Comparison of ENCODE assay signal across 27 cellular contexts in genomic region chr6:118717106-118717505, GRCh38.
"Had no signal": no experiment of that assay in that cellular context is flagged by ENCODE, and none has a peak within 500 bp of the region (broad histone marks: within the 10 kb centered on the region; RNA-seq: fewer than 3 reads in every experiment).

No MANE protein-coding gene starts in this region.

- H3K36me3 ChIP-seq: stomach, suprapubic skin, thoracic aorta, thyroid gland, tibial artery, tibial nerve, transverse colon, upper lobe of left lung, upper lobe of right lung, uterus, vagina had no signal

- H3K9me3 ChIP-seq: stomach, suprapubic skin, testis, thoracic aorta, thyroid gland, tibial artery, tibial nerve, transverse colon, upper lobe of left lung, upper lobe of right lung, uterus, vagina had no signal

- H3K36me3 Mint-ChIP-seq: stimulated activated effector memory CD8-positive, alpha-beta T cell treated with anti-CD3 and anti-CD28 coated beads, Interleukin-12 subunit alpha, Interleukin-12 subunit beta, amount 100 ng/mL, for 72 hours; stimulated activated memory B cell treated with anti-CD40 and anti-IgM and Interleukin-4, amounts not matched to agents 10 μg/mL and 1 μg/mL and 100 μg/mL, for 72 hours; stimulated activated naive B cell treated with anti-CD40 and anti-IgM and Interleukin-4, amounts not matched to agents 10 μg/mL and 1 μg/mL and 100 μg/mL, for 72 hours; type B pancreatic cell had no signal

- H3K27me3 Mint-ChIP-seq: stimulated activated memory B cell treated with anti-CD40 and anti-IgM and Interleukin-4, amounts not matched to agents 10 μg/mL and 1 μg/mL and 100 μg/mL, for 72 hours; stimulated activated naive B cell treated with anti-CD40 and anti-IgM and Interleukin-4, amounts not matched to agents 10 μg/mL and 1 μg/mL and 100 μg/mL, for 72 hours; stimulated activated naive CD8-positive, alpha-beta T cell treated with anti-CD3 and anti-CD28 coated beads, Interleukin-15, amount 100 ng/mL, for 72 hours; stimulated activated naive CD8-positive, alpha-beta T cell treated with anti-CD3 and anti-CD28 coated beads, Interleukin-15, Interleukin-2, amounts not matched to agents 100 ng/mL and 50 ng/mL, for 24 hours; type B pancreatic cell had no signal

- H3K27ac ChIP-seq: stomach, suprapubic skin, testis, thoracic aorta, thyroid gland, tibial artery, tibial nerve, transverse colon, upper lobe of left lung, upper lobe of right lung, uterus, vagina had no signal

- H3K9me3 Mint-ChIP-seq: stimulated activated effector memory CD8-positive, alpha-beta T cell treated with anti-CD3 and anti-CD28 coated beads, Interleukin-12 subunit alpha, Interleukin-12 subunit beta, amount 100 ng/mL, for 72 hours; stimulated activated memory B cell treated with anti-CD40 and anti-IgM and Interleukin-4, amounts not matched to agents 10 μg/mL and 1 μg/mL and 100 μg/mL, for 72 hours; stimulated activated naive B cell treated with anti-CD40 and anti-IgM and Interleukin-4, amounts not matched to agents 10 μg/mL and 1 μg/mL and 100 μg/mL, for 72 hours; stimulated activated naive CD8-positive, alpha-beta T cell treated with anti-CD3 and anti-CD28 coated beads, Interleukin-15, amount 100 ng/mL, for 72 hours; stimulated activated naive CD8-positive, alpha-beta T cell treated with anti-CD3 and anti-CD28 coated beads, Interleukin-15, Interleukin-2, amounts not matched to agents 100 ng/mL and 50 ng/mL, for 24 hours; type B pancreatic cell had no signal

- H3K4me3 Mint-ChIP-seq: stimulated activated effector memory CD8-positive, alpha-beta T cell treated with anti-CD3 and anti-CD28 coated beads, Interleukin-12 subunit alpha, Interleukin-12 subunit beta, amount 100 ng/mL, for 72 hours; stimulated activated memory B cell treated with anti-CD40 and anti-IgM and Interleukin-4, amounts not matched to agents 10 μg/mL and 1 μg/mL and 100 μg/mL, for 72 hours; stimulated activated naive B cell treated with anti-CD40 and anti-IgM and Interleukin-4, amounts not matched to agents 10 μg/mL and 1 μg/mL and 100 μg/mL, for 72 hours; stimulated activated naive CD8-positive, alpha-beta T cell treated with anti-CD3 and anti-CD28 coated beads, Interleukin-15, amount 100 ng/mL, for 72 hours; stimulated activated naive CD8-positive, alpha-beta T cell treated with anti-CD3 and anti-CD28 coated beads, Interleukin-15, Interleukin-2, amounts not matched to agents 100 ng/mL and 50 ng/mL, for 24 hours; type B pancreatic cell had no signal

- DNase-seq: stimulated activated CD4-positive, alpha-beta T cell treated with anti-CD3 and anti-CD28 coated beads, Interleukin-2, amount 100 ng/mL, for 48 hours; stimulated activated CD4-positive, alpha-beta T cell treated with anti-CD3 and anti-CD28 coated beads, Interleukin-4, amount 100 ng/mL, for 1 hour; stimulated activated CD4-positive, alpha-beta T cell treated with anti-CD3 and anti-CD28 coated beads, Interleukin-4, amount 100 ng/mL, for 24 hours; stimulated activated CD4-positive, alpha-beta T cell treated with anti-CD3 and anti-CD28 coated beads, Interleukin-4, amount 100 ng/mL, for 4 hours; stimulated activated CD8-positive, alpha-beta memory T cell treated with anti-CD3 and anti-CD28 coated beads, Interleukin-4, amount 100 ng/mL, for 48 hours; stimulated activated naive B cell treated with anti-CD40 and anti-IgM and Interleukin-4, amounts not matched to agents 10 μg/mL and 1 μg/mL and 100 μg/mL, for 72 hours; stimulated activated naive CD4-positive, alpha-beta T cell; stimulated activated naive CD4-positive, alpha-beta T cell treated with Interleukin-2 at 50 U/mL for 16 hours; stimulated activated naive CD8-positive, alpha-beta T cell treated with anti-CD3 and anti-CD28 coated beads, Interleukin-15, amount 100 ng/mL, for 72 hours; stimulated activated naive CD8-positive, alpha-beta T cell treated with anti-CD3 and anti-CD28 coated beads, Interleukin-15, Interleukin-2, amounts not matched to agents 100 U/mL and 50 U/mL, for 24 hours; stomach; testis; thyroid gland; tibial artery; transverse colon; trophoblast cell; upper lobe of right lung; uterus had no signal

- H3K4me1 ChIP-seq: stomach, suprapubic skin, testis, thyroid gland, tibial artery, tibial nerve, transverse colon, upper lobe of left lung, upper lobe of right lung, uterus, vagina had no signal

- H3K4me3 ChIP-seq: stomach, suprapubic skin, testis, thoracic aorta, thyroid gland, tibial artery, tibial nerve, transverse colon, upper lobe of left lung, upper lobe of right lung, uterus, vagina had no signal

- H3K27ac Mint-ChIP-seq: stimulated activated effector memory CD8-positive, alpha-beta T cell treated with anti-CD3 and anti-CD28 coated beads, Interleukin-12 subunit alpha, Interleukin-12 subunit beta, amount 100 ng/mL, for 72 hours; stimulated activated naive B cell treated with anti-CD40 and anti-IgM and Interleukin-4, amounts not matched to agents 10 μg/mL and 1 μg/mL and 100 μg/mL, for 72 hours; stimulated activated naive CD8-positive, alpha-beta T cell treated with anti-CD3 and anti-CD28 coated beads, Interleukin-15, amount 100 ng/mL, for 72 hours; stimulated activated naive CD8-positive, alpha-beta T cell treated with anti-CD3 and anti-CD28 coated beads, Interleukin-15, Interleukin-2, amounts not matched to agents 100 ng/mL and 50 ng/mL, for 24 hours; type B pancreatic cell had no signal

- ATAC-seq: stimulated activated effector memory CD8-positive, alpha-beta T cell treated with anti-CD3 and anti-CD28 coated beads, Interleukin-12 subunit alpha, Interleukin-12 subunit beta, amount 100 ng/mL, for 72 hours; stimulated activated memory B cell treated with anti-CD40 and anti-IgM and Interleukin-4, amounts not matched to agents 10 μg/mL and 1 μg/mL and 100 μg/mL, for 72 hours; stimulated activated naive B cell treated with anti-CD40 and anti-IgM and Interleukin-4, amounts not matched to agents 10 μg/mL and 1 μg/mL and 100 μg/mL, for 72 hours; stimulated activated naive CD8-positive, alpha-beta T cell treated with anti-CD3 and anti-CD28 coated beads, Interleukin-15, amount 100 ng/mL, for 72 hours; stimulated activated naive CD8-positive, alpha-beta T cell treated with anti-CD3 and anti-CD28 coated beads, Interleukin-15, Interleukin-2, amounts not matched to agents 100 U/mL and 50 U/mL, for 24 hours; upper lobe of right lung had no signal

- H3K27me3 ChIP-seq: stomach, suprapubic skin, testis, thyroid gland, tibial artery, tibial nerve, transverse colon, upper lobe of left lung, upper lobe of right lung, uterus, vagina had no signal
